9 cellular contexts compared by ENCODE assay signal in genomic region chr3:193134895-193135294, GRCh38.
DNase-seq lines count a peak whose midpoint lies in the region; FAIRE-seq and TF ChIP-seq lines count a peak whose summit lies in the region.
"Had no signal": no experiment of that assay in that cellular context is flagged by ENCODE, and none has a peak within 500 bp of the region (broad histone marks: within the 10 kb centered on the region; RNA-seq: fewer than 3 reads in every experiment).

No MANE protein-coding gene starts in this region.

- TF ChIP-seq CTCF in fibroblast of mammary gland (conservative IDR thresholded peaks at IDR 0.05; ENCODE audit: control insufficient read depth, insufficient read depth, low read depth, low read length) (no peak), retinal pigment epithelial cell (conservative IDR thresholded peaks at IDR 0.05; ENCODE audit: low read depth, low read length) (no peak)

- H3K4me3 ChIP-seq in fibroblast of mammary gland (ENCODE audit: control insufficient read depth, low read depth, low read length) (no peak overlapping the region), retinal pigment epithelial cell (ENCODE audit: low read length) (no peak overlapping the region)

- FAIRE-seq in H54 (lab: Jason Lieb, UNC) (peak; percentile 100), RCC 7860 (lab: Jason Lieb, UNC) (no peak)

- DNase-seq in H54 (ENCODE audit: insufficient read length, low spot score): peak; percentile 61
- peak; percentile 62 for DNase-seq in RCC 7860 (ENCODE audit: low spot score)
- peak; percentile 90 for DNase-seq in fibroblast of mammary gland (ENCODE audit: low read depth)
- DNase-seq in retinal pigment epithelial cell (ENCODE audit: low read depth): peak; percentile 61
- no peak for DNase-seq in GM19238 (ENCODE audit: insufficient read length, low spot score)
- no peak for DNase-seq in SIG-M5 (lab: John Stamatoyannopoulos, UW)
- no peak for DNase-seq in activated CD8-positive, alpha-beta memory T cell treated with anti-CD3 and anti-CD28 coated beads, Interleukin-2, amount 50 U/mL, for 4 hours
- DNase-seq: glutamatergic neuron, SW 1271 had no signal

- no peak for TF ChIP-seq POLR2A in H54 (IDR thresholded peaks at IDR 0.05; ENCODE audit: low read depth, low read length)

Comparison
In these comparisons a context has a peak if more than half of its experiments do, and no peak if none do; other contexts are left out.
1. DNase-seq: peak in H54 (single experiment), RCC 7860 (single experiment), fibroblast of mammary gland (single experiment) and retinal pigment epithelial cell (single experiment); none in GM19238 (single experiment), SIG-M5 (single experiment) and activated CD8-positive, alpha-beta memory T cell treated with anti-CD3 and anti-CD28 coated beads, Interleukin-2, amount 50 U/mL, for 4 hours (single experiment).